ENCODE assay signal across 29 cellular contexts in genomic region chr10:103175580-103176285, GRCh38. TPM values are rescaled to one million over a fixed set of nuclear protein-coding genes. Genes with fewer than 3 reads are reported as not detected.
A peak's percentile ranks its signal among the peaks of the same experiment; 100 is the strongest.
DNase-seq lines count a peak whose midpoint lies in the region; ATAC-seq, FAIRE-seq and TF ChIP-seq lines count a peak whose summit lies in the region.
"Had no signal": no experiment of that assay in that cellular context is flagged by ENCODE, and none has a peak within 500 bp of the region (broad histone marks: within the 10 kb centered on the region; RNA-seq: fewer than 3 reads in every experiment).

No MANE protein-coding gene starts in this region.

- H4K20me1 ChIP-seq in H9 (ENCODE audit: control insufficient read depth, insufficient read depth, insufficient read length): no peaks in the 10 kb centered on the region
- H4K20me1 ChIP-seq in H1 (replicated peaks in 1 of 2; ENCODE audit: control insufficient read depth in 1 of 2, insufficient read depth in 2 of 2, low read length in 2 of 2): peaks cover 4 to 6% of the 10 kb centered on the region in 2 experiments

- CTCF ChIA-PET in H1 (lab: Charles Lee; ENCODE audit: partially characterized antibody): interaction anchor here (0.7 to 2.5 kb wide), 7 partner anchors 9 to 69 kb away, joined by 3 to 11 read pairs (median 3); no protein-coding TSS in a partner anchor

- H3K23me2 ChIP-seq in H9 (ENCODE audit: insufficient read length, low read depth, low read length, poor library complexity, severe bottlenecking): no peaks in the 10 kb centered on the region
- H3K23me2 ChIP-seq in H1 (ENCODE audit: low read depth, low read length): no peaks in the 10 kb centered on the region

- ATAC-seq in heart left ventricle (peak in 3 of 4 donors; percentile 34 to 66 (median 51)), left cardiac atrium (no peak), GM21786 (IDR thresholded peaks at IDR 0.05; ENCODE audit: unreplicated experiment) (no peak), aorta (ENCODE audit: low FRiP score) (no peak)
- ATAC-seq: gastrocnemius medialis; left lobe of liver; stimulated activated naive CD8-positive, alpha-beta T cell treated with anti-CD3 and anti-CD28 coated beads, Interleukin-15, Interleukin-2, amounts not matched to agents 100 U/mL and 50 U/mL, for 24 hours had no signal

- H3K4me2 ChIP-seq in H9 (ENCODE audit: insufficient read depth, insufficient read length, low read length): no peak overlapping the region
- no peak overlapping the region for H3K4me2 ChIP-seq in H1 (ENCODE audit: insufficient read depth in 1 of 2, low read depth in 2 of 2, low read length in 2 of 2)

- H3K4me1 ChIP-seq in heart left ventricle: peaks cover 0 to 26% (median 9%) of the 10 kb centered on the region in 12 donors
- H3K4me1 ChIP-seq in H9 (ENCODE audit: insufficient read depth, low read length): no peaks in the 10 kb centered on the region
- H3K4me1 ChIP-seq in H1 (replicated peaks in 1 of 4; ENCODE audit: control insufficient read depth in 3 of 4, insufficient read depth in 4 of 4, low read length in 3 of 4): peaks cover 0 to 3% (median 1%) of the 10 kb centered on the region in 4 experiments; a peak in 1 of 7 replicates
- peaks cover 13 to 39% of the 10 kb centered on the region in 2 donors for H3K4me1 ChIP-seq in thyroid gland
- peaks cover 3% of the 10 kb centered on the region in 2 donors for H3K4me1 ChIP-seq in aorta (ENCODE audit: control insufficient read depth in 1 of 2, insufficient read depth in 2 of 2, low read length in 2 of 2)
- H3K4me1 ChIP-seq: BE2C, SJSA1 had no signal

- H3K79me1 ChIP-seq in H9 (ENCODE audit: insufficient read depth, low read depth, low read length, poor library complexity, severe bottlenecking): peaks cover 6% of the 10 kb centered on the region
- peaks cover 4% of the 10 kb centered on the region for H3K79me1 ChIP-seq in H1 (ENCODE audit: low read depth, low read length)

- H4K5ac ChIP-seq in H9 (ENCODE audit: insufficient read length, low read depth, low read length) (no peak overlapping the region), H1 (ENCODE audit: insufficient read length, low read depth, low read length) (no peak overlapping the region)

- no peak overlapping the region for H3T11ph ChIP-seq in H9 (ENCODE audit: low read length)

- TF ChIP-seq CTCF in heart left ventricle (IDR thresholded peaks at IDR 0.05) (no peak), H9 (conservative IDR thresholded peaks at IDR 0.05) (no peak), H1 (IDR thresholded peaks at IDR 0.05; ENCODE audit: control extremely low read depth in 1 of 3, insufficient read depth in 1 of 3, low read depth in 1 of 3, low read length in 3 of 3) (no peak), thyroid gland (IDR thresholded peaks at IDR 0.05) (no peak)

- H3K18ac ChIP-seq in H9 (ENCODE audit: insufficient read length, low read depth, low read length) (no peak overlapping the region), H1 (ENCODE audit: extremely low read depth, low read length) (no peak overlapping the region)

- H2BK5ac ChIP-seq in H9 (ENCODE audit: insufficient read length, low read length): no peak overlapping the region
- peak overlapping the region; percentile 6; the same call in 1 of the 2 replicates for H2BK5ac ChIP-seq in H1 (ENCODE audit: low read depth, low read length)

- TF ChIP-seq EP300 in H1 (IDR thresholded peaks at IDR 0.05; ENCODE audit: borderline replicate concordance in 1 of 2, low read depth in 2 of 2, low read length in 2 of 2): no peak

- H3K9me3 Mint-ChIP-seq in H9: no peaks in the 10 kb centered on the region
- H3K9me3 Mint-ChIP-seq: activated CD4-positive, alpha-beta memory T cell treated with anti-CD3 and anti-CD28 coated beads for 36 hours; activated naive CD4-positive, alpha-beta T cell treated with anti-CD3 and anti-CD28 coated beads, Interleukin-2, amount 50 U/mL, for 24 hours; activated T-helper 2 cell treated with anti-CD3 and anti-CD28 coated beads, Interferon-gamma antibody, Interleukin-2, Interleukin-4, amounts not matched to agents 10 μg/mL and 5 μg/mL and 100 μg/mL, durations not matched to agents 14 hours and 24 hours and 36 hours had no signal

- H4K91ac ChIP-seq in H9 (ENCODE audit: insufficient read length, low read depth, low read length) (no peak overlapping the region), H1 (replicated peaks; ENCODE audit: insufficient read length, low read length) (no peak overlapping the region)

- H2AK5ac ChIP-seq in H9 (ENCODE audit: insufficient read length, low read length) (no peak overlapping the region), H1 (ENCODE audit: low read depth, low read length) (no peak overlapping the region)

- H3K23ac ChIP-seq in H9 (ENCODE audit: insufficient read length, low read depth, low read length): no peak overlapping the region
- no peak overlapping the region for H3K23ac ChIP-seq in H1 (ENCODE audit: insufficient read length)

- H3K27me3 ChIP-seq in heart left ventricle (no peaks in the 10 kb centered on the region), H9 (ENCODE audit: insufficient read depth, low read length) (no peaks in the 10 kb centered on the region), H1 (replicated peaks in 1 of 4; ENCODE audit: control insufficient read depth in 3 of 4, extremely low read depth in 1 of 4, insufficient read depth in 3 of 4, low read length in 3 of 4) (no peaks in the 10 kb centered on the region), thyroid gland (no peaks in the 10 kb centered on the region), aorta (ENCODE audit: control insufficient read depth in 1 of 2, insufficient read depth in 2 of 2, low read length in 1 of 2) (no peaks in the 10 kb centered on the region)
- H3K27me3 ChIP-seq: BE2C, gastrocnemius medialis, SJSA1 had no signal

- no peak overlapping the region for H2BK12ac ChIP-seq in H9 (ENCODE audit: insufficient read length, low read depth, low read length)
- no peak overlapping the region for H2BK12ac ChIP-seq in H1 (ENCODE audit: low read depth, low read length)

- H3K14ac ChIP-seq in H9 (ENCODE audit: insufficient read depth, low read length) (no peak overlapping the region; the same call in 1 of the 2 replicates), H1 (ENCODE audit: insufficient read length) (no peak overlapping the region)

- H3K79me2 ChIP-seq in H9 (ENCODE audit: insufficient read depth, low read length) (no peaks in the 10 kb centered on the region), H1 (ENCODE audit: control insufficient read depth in 1 of 2, insufficient read depth in 2 of 2, low read length in 2 of 2) (peaks cover 0 to 21% of the 10 kb centered on the region in 2 experiments; a peak in 1 of 4 replicates)

- intact Hi-C loops in heart left ventricle (cut with DNase I): no loop called here
- intact Hi-C loops in left cardiac atrium (cut with DNase I): no loop called here
- intact Hi-C loops in thyroid gland (cut with DNase I): no loop called here
- intact Hi-C loops in aorta (cut with DNase I): loop anchor here in 1 of 2 donors (10.0 kb wide), 1 partner anchor 261 kb away; the partner anchor contains the start of gene CNNM2

- DNase-seq in heart left ventricle: no peak
- no peak for DNase-seq in left cardiac atrium
- no peak for DNase-seq in H9
- DNase-seq in H1 (ENCODE audit: low read depth in 1 of 2, low spot score in 2 of 2): peak in 1 of 2 experiments; percentile 47
- no peak for DNase-seq in thyroid gland
- no peak for DNase-seq in epidermal melanocyte (ENCODE audit: insufficient read length, low spot score)
- DNase-seq in aorta: no peak
- DNase-seq: activated CD4-positive, alpha-beta memory T cell treated with anti-CD3 and anti-CD28 coated beads for 36 hours; activated CD8-positive, alpha-beta memory T cell treated with anti-CD3 and anti-CD28 coated beads, Interleukin-2, amount 50 U/mL, for 4 hours; amygdala; BE2C; cortex of kidney; DMS79; gastrocnemius medialis; hypothalamus; IMR-90; NCI-H1092 treated with DMSO at 0.1 percent for 48 hours; NCI-H187; NCI-H526 treated with DMSO at 0.1 percent for 48 hours; nucleus accumbens; psoas muscle; stimulated activated naive CD8-positive, alpha-beta T cell treated with anti-CD3 and anti-CD28 coated beads, Interleukin-15, Interleukin-2, amounts not matched to agents 100 U/mL and 50 U/mL, for 24 hours had no signal

- POLR2A ChIA-PET in H1 (lab: Charles Lee; ENCODE audit: partially characterized antibody): interaction anchor here (0.6 to 3.1 kb wide), 2 partner anchors 16 to 59 kb away, joined by 3 to 17 read pairs; partner anchors contain the start of gene NT5C2

- H3K56ac ChIP-seq in H9 (ENCODE audit: insufficient read length, low read depth, low read length): no peak overlapping the region
- no peak overlapping the region for H3K56ac ChIP-seq in H1 (replicated peaks; ENCODE audit: insufficient read length, low read depth, low read length)

- TF ChIP-seq POLR2A in heart left ventricle (IDR thresholded peaks at IDR 0.05): no peak
- TF ChIP-seq POLR2A in H1 (IDR thresholded peaks at IDR 0.05; ENCODE audit: control extremely low read depth in 1 of 2, low read depth in 2 of 2, low read length in 2 of 2): no peak
- TF ChIP-seq POLR2A in thyroid gland (IDR thresholded peaks at IDR 0.05): no peak

- H3K27me3 Mint-ChIP-seq in H9 (ENCODE audit: low read depth): no peaks in the 10 kb centered on the region
- H3K27me3 Mint-ChIP-seq: activated CD4-positive, alpha-beta memory T cell treated with anti-CD3 and anti-CD28 coated beads for 36 hours; activated naive CD4-positive, alpha-beta T cell treated with anti-CD3 and anti-CD28 coated beads, Interleukin-2, amount 50 U/mL, for 24 hours had no signal

- H2BK15ac ChIP-seq in H9 (ENCODE audit: low read depth, low read length) (no peak overlapping the region), H1 (ENCODE audit: low read length) (no peak overlapping the region)

- H2AFZ ChIP-seq in H9 (ENCODE audit: low read length) (no peak overlapping the region), H1 (ENCODE audit: low read length) (no peak overlapping the region)

- no peak overlapping the region for H3K4me3 Mint-ChIP-seq in H9
- H3K4me3 Mint-ChIP-seq: activated CD4-positive, alpha-beta memory T cell treated with anti-CD3 and anti-CD28 coated beads for 36 hours; activated naive CD4-positive, alpha-beta T cell treated with anti-CD3 and anti-CD28 coated beads, Interleukin-2, amount 50 U/mL, for 24 hours had no signal

- H4K8ac ChIP-seq in H9 (replicated peaks; ENCODE audit: insufficient read length, low read depth, low read length): no peak overlapping the region
- H4K8ac ChIP-seq in H1 (ENCODE audit: extremely low read depth, insufficient read depth, low read length): no peak overlapping the region

- H3K9me3 ChIP-seq in heart left ventricle (no peaks in the 10 kb centered on the region), H9 (ENCODE audit: control insufficient read depth, low read depth, low read length) (no peaks in the 10 kb centered on the region), H1 (ENCODE audit: insufficient read depth in 2 of 2, low read depth in 1 of 2, low read length in 1 of 2) (no peaks in the 10 kb centered on the region), thyroid gland (no peaks in the 10 kb centered on the region), aorta (ENCODE audit: control insufficient read depth, low read length) (no peaks in the 10 kb centered on the region)
- H3K9me3 ChIP-seq: BE2C, gastrocnemius medialis, psoas muscle, SJSA1 had no signal

- no peak overlapping the region for H3K9ac ChIP-seq in H9 (ENCODE audit: extremely low read depth, insufficient read length, low read length)
- H3K9ac ChIP-seq in H1 (replicated peaks in 1 of 4; ENCODE audit: extremely low read depth in 1 of 4, low read depth in 3 of 4, low read length in 3 of 4): 0 out of 7 replicates have a peak overlapping the region, but pooled peaks of 1 of the 4 experiments have one; percentile 42

- H3K4ac ChIP-seq in H9 (ENCODE audit: low read depth, low read length) (no peak overlapping the region), H1 (replicated peaks; ENCODE audit: insufficient read length, low read depth, low read length) (no peak overlapping the region)

- no peak for FAIRE-seq in H1 (lab: Jason Lieb, UNC)
- FAIRE-seq: bronchial epithelial cell, RCC 7860 had no signal

- H3K27ac ChIP-seq in heart left ventricle (peak overlapping the region in 4 of 12 donors; percentile 0 to 26 (median 14)), H9 (ENCODE audit: insufficient read length, low read depth, low read length) (no peak overlapping the region), H1 (ENCODE audit: low read depth, low read length) (no peak overlapping the region), thyroid gland (peak overlapping the region in 2 of 3 donors; percentile 12 to 46), aorta (ENCODE audit: low read depth in 1 of 2, low read length in 2 of 2) (no peak overlapping the region)
- H3K27ac ChIP-seq: psoas muscle, SJSA1 had no signal

- H3K27ac Mint-ChIP-seq in H9: peak overlapping the region; percentile 48 to 91 (median 82); a peak in 5 of 7 replicates
- H3K27ac Mint-ChIP-seq: activated CD4-positive, alpha-beta memory T cell treated with anti-CD3 and anti-CD28 coated beads for 36 hours; activated T-helper 2 cell treated with anti-CD3 and anti-CD28 coated beads, Interferon-gamma antibody, Interleukin-2, Interleukin-4, amounts not matched to agents 10 μg/mL and 5 μg/mL and 100 μg/mL, durations not matched to agents 14 hours and 24 hours and 36 hours had no signal

- H3K36me3 Mint-ChIP-seq in H9 (ENCODE audit: insufficient read depth in 1 of 3, low read depth in 3 of 3): peaks cover 12 to 56% (median 38%) of the 10 kb centered on the region in 3 experiments; a peak in 6 of 7 replicates

- peaks cover 7 to 16% of the 10 kb centered on the region in 2 experiments for H3K4me1 Mint-ChIP-seq in H9

- no peak; a peak in 1 of 4 replicates for TF ChIP-seq RAD21 in H1 (IDR thresholded peaks at IDR 0.05 in 1 of 2, conservative IDR thresholded peaks at IDR 0.05 in 1 of 2; ENCODE audit: low read depth in 2 of 2, low read length in 2 of 2)

- H2BK20ac ChIP-seq in H9 (ENCODE audit: low read depth, low read length, poor library complexity, severe bottlenecking): no peak overlapping the region
- no peak overlapping the region for H2BK20ac ChIP-seq in H1 (ENCODE audit: low read length)

- H3K4me3 ChIP-seq in heart left ventricle (no peak overlapping the region), H1 (ENCODE audit: extremely low read depth in 1 of 4, insufficient read depth in 2 of 4, low read depth in 3 of 4, low read length in 4 of 4) (no peak overlapping the region), thyroid gland (replicated peaks in 1 of 3) (no peak overlapping the region), aorta (ENCODE audit: low read length in 2 of 2) (no peak overlapping the region)
- H3K4me3 ChIP-seq: gastrocnemius medialis, psoas muscle, SJSA1 had no signal

- H3K36me3 ChIP-seq in heart left ventricle: peaks cover 0 to 99% (median 82%) of the 10 kb centered on the region in 9 donors
- peaks cover 2 to 32% (median 13%) of the 10 kb centered on the region in 4 experiments; a peak in 7 of 8 replicates for H3K36me3 ChIP-seq in H1 (ENCODE audit: control insufficient read depth in 2 of 4, insufficient read depth in 4 of 4, low read length in 3 of 4)
- peaks cover 26 to 41% of the 10 kb centered on the region in 2 donors for H3K36me3 ChIP-seq in thyroid gland
- peaks cover 0 to 3% of the 10 kb centered on the region in 2 donors for H3K36me3 ChIP-seq in aorta (ENCODE audit: control insufficient read depth in 1 of 2, insufficient read depth in 2 of 2, low read length in 1 of 2)

- 85 to 90% (median 87%) methylated on average over 10 to 11 of the region's 11 CpGs for WGBS in heart left ventricle, 4 donors
- WGBS in H9 (ENCODE audit: extremely low coverage, insufficient read length, low lambda C conversion rate): no CpG with 5 or more reads among the region's 11 CpGs
- 96% methylated on average over 10 of the region's 11 CpGs; no CpG with 5 or more reads in 1 of the 2 experiments for WGBS in H1 (ENCODE audit: extremely low coverage in 1 of 2, insufficient coverage in 1 of 2, insufficient read length in 1 of 2, insufficient replicate concordance in 2 of 2, low coverage in 1 of 2, low lambda C conversion rate in 2 of 2, missing lambda C conversion rate in 1 of 2), 2 experiments
- WGBS in thyroid gland, 2 donors: 87% methylated on average over 8 to 11 of the region's 11 CpGs
- 75 to 82% methylated on average over 11 of the region's 11 CpGs for WGBS in aorta, 2 donors

- H2BK120ac ChIP-seq in H9 (ENCODE audit: low read depth, low read length, poor library complexity, severe bottlenecking) (no peak overlapping the region), H1 (replicated peaks; ENCODE audit: low read depth, low read length) (no peak overlapping the region)

RNA-seq across cellular contexts. Expression of gene NT5C2, which starts 17.3 kb away (rescaled TPM):
- 10 to 100 TPM; 32.0 to 70.6 (median 49.1) TPM for total RNA-seq in heart left ventricle
- polyA plus RNA-seq in heart left ventricle: 10 to 100 TPM; 26.2 to 38.9 TPM
- 10 to 100 TPM; 38.9 to 45.0 TPM for total RNA-seq in left cardiac atrium
- 64.4 and 69.6 TPM in 2 replicates for total RNA-seq in H9 (2021)
- total RNA-seq in H1 (2021; fragmentation: NEBNext Ultra II Directional; extraction: Animal tissue kit (Norgen Biotek cat#: 25700)): 84.2 and 106 TPM in 2 replicates
- polyA plus RNA-seq in H1 (2011; rRNA removed): 29.4 and 35.2 TPM in 2 replicates
- polyA plus RNA-seq in H1 (2011; cell fraction: cytosol; rRNA removed): 37.8 TPM
- polyA plus RNA-seq in H1 (2011; cell fraction: nucleus; rRNA removed): 26.9 TPM
- 26.4 to 80.7 TPM (median 34.4 TPM) in 4 replicates for polyA plus RNA-seq in H1 (2012, experiment 1 of 2)
- polyA plus RNA-seq in H1 (2012, experiment 2 of 2): 6.6 TPM
- 46.5 TPM for polyA plus RNA-seq in H1 (2013, experiment 1 of 2)
- polyA plus RNA-seq in H1 (2013, experiment 2 of 2): 43.0 TPM
- 40.1 and 47.7 TPM in 2 replicates for polyA minus RNA-seq in H1 (2011; rRNA and poly(A)+ RNA removed)
- 23.6 TPM for polyA minus RNA-seq in H1 (2011; cell fraction: cytosol; rRNA and poly(A)+ RNA removed)
- polyA minus RNA-seq in H1 (2011; cell fraction: nucleus; rRNA and poly(A)+ RNA removed): 40.6 TPM
- total RNA-seq in thyroid gland: 100 to 1,000 TPM; 194 to 238 (median 214) TPM
- 100 to 1,000 TPM in 1 of 2 donors, 10 to 100 TPM in 1; 85.9 to 102 TPM for total RNA-seq in aorta
- 10 to 100 TPM; 34.7 to 61.8 TPM for polyA plus RNA-seq in aorta

Comparison
In these comparisons a context has a peak if more than half of its experiments do, and no peak if none do; other contexts are left out.
1. ATAC-seq: peak in heart left ventricle (3 of 4); none in left cardiac atrium (0 of 2), GM21786 (single experiment) and aorta (single experiment).
2. H3K27ac ChIP-seq: peak in thyroid gland (2 of 3); none in H9 (single experiment), H1 (single experiment) and aorta (0 of 2).